In genomic region chr9:2583308-2584013, GRCh38 we compare ENCODE assay signal across 21 cellular contexts. TPM values are rescaled to one million over a fixed set of nuclear protein-coding genes. Genes with fewer than 3 reads are reported as not detected.
A peak's percentile ranks its signal among the peaks of the same experiment; 100 is the strongest.
DNase-seq lines count a peak whose midpoint lies in the region; ATAC-seq, FAIRE-seq and TF ChIP-seq lines count a peak whose summit lies in the region.
"Had no signal": no experiment of that assay in that cellular context is flagged by ENCODE, and none has a peak within 500 bp of the region (broad histone marks: within the 10 kb centered on the region; RNA-seq: fewer than 3 reads in every experiment).

No MANE protein-coding gene starts in this region.

- no peak overlapping the region for H3K4me3 ChIP-seq in psoas muscle
- H3K4me3 ChIP-seq: esophagus muscularis mucosa, left lung, suprapubic skin had no signal

- intact Hi-C loops in psoas muscle (cut with DNase I) = loop anchor here in 1 of 2 donors (10.0 kb wide), 1 partner anchor 59 kb away; no protein-coding TSS in a partner anchor

- no peak overlapping the region for H3K27ac Mint-ChIP-seq in effector memory CD8-positive, alpha-beta T cell
- H3K27ac Mint-ChIP-seq: CD4-positive, alpha-beta T cell; dendritic cell treated with granulocyte-macrophage colony-stimulating factor and Interleukin-4, amounts not matched to agents 40 ng/mL and 50 ng/mL, for 4 days; naive thymus-derived CD8-positive, alpha-beta T cell; T-helper 2 cell treated with Interferon-gamma antibody and Interleukin-4, amounts not matched to agents 5 μg/mL and 100 μg/mL, for 36 hours had no signal

- peaks cover 16% of the 10 kb centered on the region for H3K4me1 ChIP-seq in psoas muscle
- H3K4me1 ChIP-seq: left lung, suprapubic skin had no signal

- ATAC-seq in effector memory CD8-positive, alpha-beta T cell (replicated peaks) = peak; percentile 29
- ATAC-seq in psoas muscle = peak in 3 of 4 donors; percentile 34 to 77 (median 40)
- ATAC-seq: left lung; naive thymus-derived CD8-positive, alpha-beta T cell had no signal

- TF ChIP-seq POLR2A in GM12891 (IDR thresholded peaks at IDR 0.05; ENCODE audit: low read depth, low read length) = no peak

- peaks cover 0 to 6% of the 10 kb centered on the region in 2 donors for H3K4me1 Mint-ChIP-seq in effector memory CD8-positive, alpha-beta T cell (ENCODE audit: low read depth in 2 of 2)
- H3K4me1 Mint-ChIP-seq: naive thymus-derived CD8-positive, alpha-beta T cell had no signal

- WGBS in psoas muscle, 3 donors = 84 to 91% (median 90%) methylated on average over 13 of the region's 13 CpGs

- peaks cover 5% of the 10 kb centered on the region for H3K9me3 ChIP-seq in psoas muscle
- H3K9me3 ChIP-seq: esophagus muscularis mucosa, left lung, suprapubic skin had no signal

- no peaks in the 10 kb centered on the region for H3K36me3 ChIP-seq in psoas muscle (ENCODE audit: insufficient read depth in 1 of 2, low read depth in 1 of 2)
- H3K36me3 ChIP-seq: esophagus muscularis mucosa, left lung, suprapubic skin had no signal

- no peaks in the 10 kb centered on the region for H3K27me3 ChIP-seq in psoas muscle (ENCODE audit: insufficient read depth in 3 of 3, low read length in 2 of 3)
- H3K27me3 ChIP-seq: esophagus muscularis mucosa, left lung, suprapubic skin had no signal

- H3K27me3 Mint-ChIP-seq in effector memory CD8-positive, alpha-beta T cell = peaks cover 25 to 36% of the 10 kb centered on the region in 2 donors
- H3K27me3 Mint-ChIP-seq: dendritic cell treated with granulocyte-macrophage colony-stimulating factor and Interleukin-4, amounts not matched to agents 40 ng/mL and 50 ng/mL, for 4 days had no signal

- no peak overlapping the region for H3K27ac ChIP-seq in psoas muscle
- H3K27ac ChIP-seq: esophagus muscularis mucosa, left lung, suprapubic skin had no signal

- DNase-seq in NCI-H748 (lab: John Stamatoyannopoulos, UW; ENCODE audit: unreplicated experiment) = peak; percentile 9
- no peak for DNase-seq in NCI-H748 treated with DMSO at 0.1 percent for 48 hours (lab: John Stamatoyannopoulos, UW)
- DNase-seq in OCI-M1 (lab: John Stamatoyannopoulos, UW) = peak; percentile 55
- no peak for DNase-seq in effector memory CD8-positive, alpha-beta T cell
- no peak for DNase-seq in psoas muscle
- no peak for DNase-seq in GM19238 (ENCODE audit: insufficient read length, low spot score)
- no peak for DNase-seq in NCI-H510A (lab: John Stamatoyannopoulos, UW)
- no peak for DNase-seq in GM12891 (ENCODE audit: insufficient read length, low spot score)
- DNase-seq: activated CD4-positive, alpha-beta T cell treated with anti-CD3 and anti-CD28 coated beads, Interleukin-2, amount 50 U/mL, for 1 hour; CD4-positive, alpha-beta T cell; hippocampal formation; KG1; left lung; naive thymus-derived CD8-positive, alpha-beta T cell; NCI-H187; NCI-H526 had no signal

- no peak overlapping the region for H3K4me3 Mint-ChIP-seq in effector memory CD8-positive, alpha-beta T cell
- H3K4me3 Mint-ChIP-seq: CD4-positive, alpha-beta T cell; dendritic cell treated with granulocyte-macrophage colony-stimulating factor and Interleukin-4, amounts not matched to agents 40 ng/mL and 50 ng/mL, for 4 days; naive thymus-derived CD8-positive, alpha-beta T cell; T-helper 2 cell treated with Interferon-gamma antibody and Interleukin-4, amounts not matched to agents 5 μg/mL and 100 μg/mL, for 36 hours had no signal

- H3K9me3 Mint-ChIP-seq in effector memory CD8-positive, alpha-beta T cell = no peaks in the 10 kb centered on the region

- H3K36me3 Mint-ChIP-seq in effector memory CD8-positive, alpha-beta T cell (ENCODE audit: insufficient read depth) = no peaks in the 10 kb centered on the region
- H3K36me3 Mint-ChIP-seq: naive thymus-derived CD8-positive, alpha-beta T cell had no signal

- FAIRE-seq in GM12891 (lab: Jason Lieb, UNC) = no peak
- FAIRE-seq: G401.6 had no signal

- TF ChIP-seq CTCF in psoas muscle (IDR thresholded peaks at IDR 0.05) = no peak

TF ChIP-seq in GM12891, 5 proteins besides CTCF, POLR2A, EP300 and RAD21:
- no peak for TF ChIP-seq POU2F2 (IDR thresholded peaks at IDR 0.05; ENCODE audit: low read depth, low read length)
- no peak for TF ChIP-seq POLR2AphosphoS5 (IDR thresholded peaks at IDR 0.05; ENCODE audit: low read depth, low read length)
- TF ChIP-seq SPI1 (IDR thresholded peaks at IDR 0.05; ENCODE audit: low read depth, low read length) = no peak
- TF ChIP-seq PAX5 (IDR thresholded peaks at IDR 0.05; ENCODE audit: insufficient read depth, low read length, severe bottlenecking) = no peak
- TF ChIP-seq TAF1 (IDR thresholded peaks at IDR 0.05; ENCODE audit: low read depth, low read length) = no peak

RNA-seq across cellular contexts. Expression of gene VLDLR, which starts 38.1 kb away (rescaled TPM):
- 10 to 100 TPM; 20.3 to 34.4 (median 28.3) TPM for total RNA-seq in psoas muscle
- 10 to 100 TPM in 1 of 3 donors, 1 to 10 TPM in 2; 7.9 to 10.3 (median 8.5) TPM for polyA plus RNA-seq in psoas muscle
- polyA plus RNA-seq in GM12891 (2012; ENCODE audit: low read depth, missing spikeins) = 4.5 TPM

Comparison
In these comparisons a context has a peak if more than half of its experiments do, and no peak if none do; other contexts are left out.
1. DNase-seq: peak in NCI-H748 (single experiment) and OCI-M1 (single experiment); none in NCI-H748 treated with DMSO at 0.1 percent for 48 hours (single experiment), effector memory CD8-positive, alpha-beta T cell (0 of 3), psoas muscle (0 of 2), GM19238 (single experiment), NCI-H510A (single experiment) and GM12891 (single experiment).